ENCODE assay signal across 19 cellular contexts in genomic region chr7:106819546-106819945, GRCh38. TPM values are rescaled to one million over a fixed set of nuclear protein-coding genes. Genes with fewer than 3 reads are reported as not detected.
A peak's percentile ranks its signal among the peaks of the same experiment; 100 is the strongest.
DNase-seq lines count a peak whose midpoint lies in the region; ATAC-seq and TF ChIP-seq lines count a peak whose summit lies in the region.
"Had no signal": no experiment of that assay in that cellular context is flagged by ENCODE, and none has a peak within 500 bp of the region (broad histone marks: within the 10 kb centered on the region; RNA-seq: fewer than 3 reads in every experiment).

No MANE protein-coding gene starts in this region.

- peaks cover 28% of the 10 kb centered on the region for H3K4me1 Mint-ChIP-seq in endothelial cell (ENCODE audit: unreplicated experiment)
- H3K4me1 Mint-ChIP-seq: IgD-negative memory B cell had no signal

- H3K9me3 Mint-ChIP-seq in endothelial cell (ENCODE audit: unreplicated experiment) = no peaks in the 10 kb centered on the region
- H3K9me3 Mint-ChIP-seq: CD4-positive, alpha-beta T cell; HFFc6; IgD-negative memory B cell had no signal

- no peak overlapping the region for H3K4me3 ChIP-seq in AG10803 (ENCODE audit: low read length)
- H3K4me3 ChIP-seq: GM12878 had no signal

- peak; percentile 66 for DNase-seq in AG10803 (ENCODE audit: low read depth)
- no peak for DNase-seq in endothelial cell (ENCODE audit: low spot score)
- peak; percentile 17 for DNase-seq in fibroblast of peridontal ligament (ENCODE audit: extremely low read depth)
- DNase-seq in renal cortical epithelial cell (ENCODE audit: low read depth) = peak; percentile 42
- no peak for DNase-seq in SW 1271 (lab: John Stamatoyannopoulos, UW)
- DNase-seq: 8988T; C1 segment of cervical spinal cord; Calu3; CD4-positive, alpha-beta T cell; DMS 273 treated with DMSO at 0.1 percent for 48 hours; HCEC 1CT; HFFc6; KG1 had no signal

- H3K27ac Mint-ChIP-seq in endothelial cell (ENCODE audit: unreplicated experiment) = peak overlapping the region; percentile 72
- H3K27ac Mint-ChIP-seq: B cell; CD4-positive, alpha-beta T cell; HFFc6; IgD-negative memory B cell had no signal

- TF ChIP-seq CTCF in AG10803 (conservative IDR thresholded peaks at IDR 0.05; ENCODE audit: low read length) (no peak), endothelial cell (IDR thresholded peaks at IDR 0.05; ENCODE audit: unreplicated experiment) (no peak)

- ATAC-seq in GM21723 (IDR thresholded peaks at IDR 0.05; ENCODE audit: unreplicated experiment) (no peak), HG03442 (IDR thresholded peaks at IDR 0.05; ENCODE audit: unreplicated experiment) (no peak)
- ATAC-seq: GM12878 had no signal

- H3K4me3 Mint-ChIP-seq in endothelial cell (ENCODE audit: unreplicated experiment) = no peak overlapping the region
- H3K4me3 Mint-ChIP-seq: B cell; CD4-positive, alpha-beta T cell; HFFc6; IgD-negative memory B cell had no signal

- no peaks in the 10 kb centered on the region for H3K36me3 Mint-ChIP-seq in endothelial cell (ENCODE audit: low read depth, unreplicated experiment)

- H3K27me3 Mint-ChIP-seq in endothelial cell (ENCODE audit: unreplicated experiment) = peaks cover 2% of the 10 kb centered on the region
- H3K27me3 Mint-ChIP-seq: B cell; CD4-positive, alpha-beta T cell; IgD-negative memory B cell had no signal

RNA-seq across cellular contexts. Expression of gene PIK3CG, which starts 45.5 kb away (rescaled TPM):
- total RNA-seq in endothelial cell (ENCODE audit: unreplicated experiment) = 2.4 TPM
- total RNA-seq in renal cortical epithelial cell = not detected in 2 replicates
- total RNA-seq: Calu3, H4, HFFc6 had no signal

Comparison
In these comparisons a context has a peak if more than half of its experiments do, and no peak if none do; other contexts are left out.
1. DNase-seq: peak in AG10803 (single experiment), fibroblast of peridontal ligament (single experiment) and renal cortical epithelial cell (single experiment); none in endothelial cell (single experiment) and SW 1271 (0 of 2).